In the genomic region with DNA sequence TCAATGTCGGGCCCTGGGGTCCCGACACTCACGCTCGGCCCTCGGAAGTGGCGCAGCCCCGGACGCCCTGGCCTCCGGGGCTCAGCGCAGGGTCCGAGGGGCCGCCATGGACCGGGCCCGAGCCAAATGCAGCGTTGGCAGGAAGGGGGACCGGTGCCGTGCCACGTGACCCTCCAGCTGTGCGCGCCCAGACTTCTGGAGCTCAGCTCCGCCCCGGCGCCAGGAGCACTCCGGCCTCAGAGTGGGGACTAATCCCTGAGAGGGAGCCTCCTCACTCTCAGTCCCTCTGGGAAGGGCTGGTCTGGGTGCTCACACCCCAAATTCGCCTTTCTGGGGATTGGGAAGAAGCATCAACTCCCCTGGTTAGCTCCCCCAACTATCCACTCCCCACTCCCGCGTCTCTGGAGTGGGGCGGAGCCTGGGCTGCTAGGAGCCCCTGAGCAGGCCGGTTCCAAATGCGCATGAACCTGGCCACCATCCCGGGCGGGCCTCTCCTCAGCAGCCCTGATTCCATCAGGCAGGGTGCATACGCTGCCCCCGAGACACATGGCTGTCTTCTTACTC, we compare ENCODE assay signal across 1 cellular context.
TF ChIP-seq lines count a peak whose summit lies in the region.

A gene with protein sequence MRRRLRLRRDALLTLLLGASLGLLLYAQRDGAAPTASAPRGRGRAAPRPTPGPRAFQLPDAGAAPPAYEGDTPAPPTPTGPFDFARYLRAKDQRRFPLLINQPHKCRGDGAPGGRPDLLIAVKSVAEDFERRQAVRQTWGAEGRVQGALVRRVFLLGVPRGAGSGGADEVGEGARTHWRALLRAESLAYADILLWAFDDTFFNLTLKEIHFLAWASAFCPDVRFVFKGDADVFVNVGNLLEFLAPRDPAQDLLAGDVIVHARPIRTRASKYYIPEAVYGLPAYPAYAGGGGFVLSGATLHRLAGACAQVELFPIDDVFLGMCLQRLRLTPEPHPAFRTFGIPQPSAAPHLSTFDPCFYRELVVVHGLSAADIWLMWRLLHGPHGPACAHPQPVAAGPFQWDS (minus strand): TSS at position 166 of the 564 bp plus-strand sequence. CDS start 513 bp downstream, outside the sequence.

TF ChIP-seq in HepG2, 621 proteins besides CTCF, POLR2A, EP300 and RAD21 (continued from another document):
- TF ChIP-seq, protein P1, sequence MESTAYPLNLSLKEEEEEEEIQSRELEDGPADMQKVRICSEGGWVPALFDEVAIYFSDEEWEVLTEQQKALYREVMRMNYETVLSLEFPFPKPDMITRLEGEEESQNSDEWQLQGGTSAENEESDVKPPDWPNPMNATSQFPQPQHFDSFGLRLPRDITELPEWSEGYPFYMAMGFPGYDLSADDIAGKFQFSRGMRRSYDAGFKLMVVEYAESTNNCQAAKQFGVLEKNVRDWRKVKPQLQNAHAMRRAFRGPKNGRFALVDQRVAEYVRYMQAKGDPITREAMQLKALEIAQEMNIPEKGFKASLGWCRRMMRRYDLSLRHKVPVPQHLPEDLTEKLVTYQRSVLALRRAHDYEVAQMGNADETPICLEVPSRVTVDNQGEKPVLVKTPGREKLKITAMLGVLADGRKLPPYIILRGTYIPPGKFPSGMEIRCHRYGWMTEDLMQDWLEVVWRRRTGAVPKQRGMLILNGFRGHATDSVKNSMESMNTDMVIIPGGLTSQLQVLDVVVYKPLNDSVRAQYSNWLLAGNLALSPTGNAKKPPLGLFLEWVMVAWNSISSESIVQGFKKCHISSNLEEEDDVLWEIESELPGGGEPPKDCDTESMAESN (CRISPR knock-in tag; conservative IDR thresholded peaks at IDR 0.05) = peak; percentile 78
- TF ChIP-seq SOX13 (IDR thresholded peaks at IDR 0.05) (no peak), SOX13 (CRISPR knock-in tag; conservative IDR thresholded peaks at IDR 0.05 in 1 of 2, IDR thresholded peaks at IDR 0.05 in 1 of 2) (0 out of 4 replicates have a peak, but pooled peaks of 1 of the 2 experiments have one; percentile 21), AKAP8 (CRISPR knock-in tag; IDR thresholded peaks at IDR 0.05) (peak; percentile 84), ZFYVE20 (CRISPR knock-in tag; IDR thresholded peaks at IDR 0.05; ENCODE audit: borderline replicate concordance, low read depth) (0 out of 2 replicates have a peak, but pooled peaks have one; percentile 32), YEATS2 (CRISPR knock-in tag; IDR thresholded peaks at IDR 0.05; ENCODE audit: borderline replicate concordance) (peak; percentile 43; the same call in 1 of the 2 replicates), ARID2 (CRISPR knock-in tag; IDR thresholded peaks at IDR 0.05; ENCODE audit: borderline replicate concordance) (peak; percentile 69; the same call in 1 of the 2 replicates), MYC (CRISPR knock-in tag; IDR thresholded peaks at IDR 0.05; ENCODE audit: borderline replicate concordance) (peak; percentile 37; the same call in 1 of the 2 replicates), SMYD3 (CRISPR knock-in tag; IDR thresholded peaks at IDR 0.05) (peak; percentile 73; the same call in 1 of the 2 replicates), ZNF83 (CRISPR knock-in tag; IDR thresholded peaks at IDR 0.05; ENCODE audit: borderline replicate concordance) (peak; percentile 65; the same call in 1 of the 2 replicates), SRY (CRISPR knock-in tag; IDR thresholded peaks at IDR 0.05) (no peak), ISL2 (CRISPR knock-in tag; IDR thresholded peaks at IDR 0.05) (0 out of 2 replicates have a peak, but pooled peaks have one; percentile 55), ZNF253 (CRISPR knock-in tag; IDR thresholded peaks at IDR 0.05; ENCODE audit: borderline replicate concordance) (no peak), ETV5 (CRISPR knock-in tag; IDR thresholded peaks at IDR 0.05; ENCODE audit: borderline replicate concordance) (0 out of 2 replicates have a peak, but pooled peaks have one; percentile 15), ZNF788 (CRISPR knock-in tag; IDR thresholded peaks at IDR 0.05; ENCODE audit: borderline replicate concordance) (0 out of 2 replicates have a peak, but pooled peaks have one; percentile 27), CEBPG (CRISPR knock-in tag; IDR thresholded peaks at IDR 0.05) (no peak), KLF13 (CRISPR knock-in tag; IDR thresholded peaks at IDR 0.05) (peak; percentile 96)
- TF ChIP-seq, protein P2, sequence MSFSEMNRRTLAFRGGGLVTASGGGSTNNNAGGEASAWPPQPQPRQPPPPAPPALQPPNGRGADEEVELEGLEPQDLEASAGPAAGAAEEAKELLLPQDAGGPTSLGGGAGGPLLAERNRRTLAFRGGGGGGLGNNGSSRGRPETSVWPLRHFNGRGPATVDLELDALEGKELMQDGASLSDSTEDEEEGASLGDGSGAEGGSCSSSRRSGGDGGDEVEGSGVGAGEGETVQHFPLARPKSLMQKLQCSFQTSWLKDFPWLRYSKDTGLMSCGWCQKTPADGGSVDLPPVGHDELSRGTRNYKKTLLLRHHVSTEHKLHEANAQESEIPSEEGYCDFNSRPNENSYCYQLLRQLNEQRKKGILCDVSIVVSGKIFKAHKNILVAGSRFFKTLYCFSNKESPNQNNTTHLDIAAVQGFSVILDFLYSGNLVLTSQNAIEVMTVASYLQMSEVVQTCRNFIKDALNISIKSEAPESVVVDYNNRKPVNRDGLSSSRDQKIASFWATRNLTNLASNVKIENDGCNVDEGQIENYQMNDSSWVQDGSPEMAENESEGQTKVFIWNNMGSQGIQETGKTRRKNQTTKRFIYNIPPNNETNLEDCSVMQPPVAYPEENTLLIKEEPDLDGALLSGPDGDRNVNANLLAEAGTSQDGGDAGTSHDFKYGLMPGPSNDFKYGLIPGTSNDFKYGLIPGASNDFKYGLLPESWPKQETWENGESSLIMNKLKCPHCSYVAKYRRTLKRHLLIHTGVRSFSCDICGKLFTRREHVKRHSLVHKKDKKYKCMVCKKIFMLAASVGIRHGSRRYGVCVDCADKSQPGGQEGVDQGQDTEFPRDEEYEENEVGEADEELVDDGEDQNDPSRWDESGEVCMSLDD (CRISPR knock-in tag; IDR thresholded peaks at IDR 0.05; ENCODE audit: borderline replicate concordance) = peak; percentile 78; the same call in 1 of the 2 replicates
- TF ChIP-seq, protein P3, sequence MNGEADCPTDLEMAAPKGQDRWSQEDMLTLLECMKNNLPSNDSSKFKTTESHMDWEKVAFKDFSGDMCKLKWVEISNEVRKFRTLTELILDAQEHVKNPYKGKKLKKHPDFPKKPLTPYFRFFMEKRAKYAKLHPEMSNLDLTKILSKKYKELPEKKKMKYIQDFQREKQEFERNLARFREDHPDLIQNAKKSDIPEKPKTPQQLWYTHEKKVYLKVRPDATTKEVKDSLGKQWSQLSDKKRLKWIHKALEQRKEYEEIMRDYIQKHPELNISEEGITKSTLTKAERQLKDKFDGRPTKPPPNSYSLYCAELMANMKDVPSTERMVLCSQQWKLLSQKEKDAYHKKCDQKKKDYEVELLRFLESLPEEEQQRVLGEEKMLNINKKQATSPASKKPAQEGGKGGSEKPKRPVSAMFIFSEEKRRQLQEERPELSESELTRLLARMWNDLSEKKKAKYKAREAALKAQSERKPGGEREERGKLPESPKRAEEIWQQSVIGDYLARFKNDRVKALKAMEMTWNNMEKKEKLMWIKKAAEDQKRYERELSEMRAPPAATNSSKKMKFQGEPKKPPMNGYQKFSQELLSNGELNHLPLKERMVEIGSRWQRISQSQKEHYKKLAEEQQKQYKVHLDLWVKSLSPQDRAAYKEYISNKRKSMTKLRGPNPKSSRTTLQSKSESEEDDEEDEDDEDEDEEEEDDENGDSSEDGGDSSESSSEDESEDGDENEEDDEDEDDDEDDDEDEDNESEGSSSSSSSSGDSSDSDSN (CRISPR knock-in tag; IDR thresholded peaks at IDR 0.05) = peak; percentile 76
- TF ChIP-seq, protein P4, sequence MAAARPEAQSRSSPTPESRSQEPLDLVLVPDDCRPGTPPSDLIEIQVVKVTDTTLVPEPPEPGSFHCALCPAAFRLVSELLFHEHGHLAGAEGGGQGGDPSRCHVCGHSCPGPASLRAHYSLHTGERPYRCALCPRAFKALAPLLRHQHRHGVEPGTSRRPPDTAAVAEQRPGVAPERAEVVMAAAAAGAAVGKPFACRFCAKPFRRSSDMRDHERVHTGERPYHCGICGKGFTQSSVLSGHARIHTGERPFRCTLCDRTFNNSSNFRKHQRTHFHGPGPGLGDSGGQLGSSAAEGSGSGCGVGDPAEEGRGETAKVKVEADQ (CRISPR knock-in tag; IDR thresholded peaks at IDR 0.05; ENCODE audit: borderline replicate concordance) = peak; percentile 71; the same call in 1 of the 2 replicates
- TF ChIP-seq, protein P5, sequence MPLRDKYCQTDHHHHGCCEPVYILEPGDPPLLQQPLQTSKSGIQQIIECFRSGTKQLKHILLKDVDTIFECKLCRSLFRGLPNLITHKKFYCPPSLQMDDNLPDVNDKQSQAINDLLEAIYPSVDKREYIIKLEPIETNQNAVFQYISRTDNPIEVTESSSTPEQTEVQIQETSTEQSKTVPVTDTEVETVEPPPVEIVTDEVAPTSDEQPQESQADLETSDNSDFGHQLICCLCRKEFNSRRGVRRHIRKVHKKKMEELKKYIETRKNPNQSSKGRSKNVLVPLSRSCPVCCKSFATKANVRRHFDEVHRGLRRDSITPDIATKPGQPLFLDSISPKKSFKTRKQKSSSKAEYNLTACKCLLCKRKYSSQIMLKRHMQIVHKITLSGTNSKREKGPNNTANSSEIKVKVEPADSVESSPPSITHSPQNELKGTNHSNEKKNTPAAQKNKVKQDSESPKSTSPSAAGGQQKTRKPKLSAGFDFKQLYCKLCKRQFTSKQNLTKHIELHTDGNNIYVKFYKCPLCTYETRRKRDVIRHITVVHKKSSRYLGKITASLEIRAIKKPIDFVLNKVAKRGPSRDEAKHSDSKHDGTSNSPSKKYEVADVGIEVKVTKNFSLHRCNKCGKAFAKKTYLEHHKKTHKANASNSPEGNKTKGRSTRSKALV (CRISPR knock-in tag; IDR thresholded peaks at IDR 0.05) = peak; percentile 91
- TF ChIP-seq, protein P6, sequence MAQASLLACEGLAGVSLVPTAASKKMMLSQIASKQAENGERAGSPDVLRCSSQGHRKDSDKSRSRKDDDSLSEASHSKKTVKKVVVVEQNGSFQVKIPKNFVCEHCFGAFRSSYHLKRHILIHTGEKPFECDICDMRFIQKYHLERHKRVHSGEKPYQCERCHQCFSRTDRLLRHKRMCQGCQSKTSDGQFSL (CRISPR knock-in tag; IDR thresholded peaks at IDR 0.05) = no peak
- TF ChIP-seq, protein P7, sequence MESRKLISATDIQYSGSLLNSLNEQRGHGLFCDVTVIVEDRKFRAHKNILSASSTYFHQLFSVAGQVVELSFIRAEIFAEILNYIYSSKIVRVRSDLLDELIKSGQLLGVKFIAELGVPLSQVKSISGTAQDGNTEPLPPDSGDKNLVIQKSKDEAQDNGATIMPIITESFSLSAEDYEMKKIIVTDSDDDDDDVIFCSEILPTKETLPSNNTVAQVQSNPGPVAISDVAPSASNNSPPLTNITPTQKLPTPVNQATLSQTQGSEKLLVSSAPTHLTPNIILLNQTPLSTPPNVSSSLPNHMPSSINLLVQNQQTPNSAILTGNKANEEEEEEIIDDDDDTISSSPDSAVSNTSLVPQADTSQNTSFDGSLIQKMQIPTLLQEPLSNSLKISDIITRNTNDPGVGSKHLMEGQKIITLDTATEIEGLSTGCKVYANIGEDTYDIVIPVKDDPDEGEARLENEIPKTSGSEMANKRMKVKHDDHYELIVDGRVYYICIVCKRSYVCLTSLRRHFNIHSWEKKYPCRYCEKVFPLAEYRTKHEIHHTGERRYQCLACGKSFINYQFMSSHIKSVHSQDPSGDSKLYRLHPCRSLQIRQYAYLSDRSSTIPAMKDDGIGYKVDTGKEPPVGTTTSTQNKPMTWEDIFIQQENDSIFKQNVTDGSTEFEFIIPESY (CRISPR knock-in tag; IDR thresholded peaks at IDR 0.05) = no peak; the same call in 1 of the 2 replicates
